In genomic region chr10:126041804-126042231, GRCh38 we compare ENCODE assay signal across 8 cellular contexts.
DNase-seq lines count a peak whose midpoint lies in the region; ATAC-seq and TF ChIP-seq lines count a peak whose summit lies in the region.

No MANE protein-coding gene starts in this region.

- CTCF ChIA-PET in naive thymus-derived CD4-positive, alpha-beta T cell (lab: Charles Lee) = no interaction called here

- peak; percentile 99 for ATAC-seq in GM21723 (IDR thresholded peaks at IDR 0.05; ENCODE audit: unreplicated experiment)
- peak; percentile 93 for ATAC-seq in naive thymus-derived CD4-positive, alpha-beta T cell

- H3K4me3 ChIP-seq in naive thymus-derived CD4-positive, alpha-beta T cell (ENCODE audit: low read length) = no peak overlapping the region

- peak overlapping the region in 9 of 10 donors; percentile 15 to 75 (median 39) for H3K4me3 Mint-ChIP-seq in naive thymus-derived CD4-positive, alpha-beta T cell

- H3K9me3 Mint-ChIP-seq in naive thymus-derived CD4-positive, alpha-beta T cell = peaks cover 0 to 3% (median 0%) of the 10 kb centered on the region in 11 donors

- H3K36me3 ChIP-seq in naive thymus-derived CD4-positive, alpha-beta T cell (ENCODE audit: control insufficient read depth in 2 of 3, insufficient read depth in 3 of 3, low read length in 3 of 3) = no peaks in the 10 kb centered on the region

- H3K4me1 Mint-ChIP-seq in naive thymus-derived CD4-positive, alpha-beta T cell = peaks cover 6 to 19% (median 12%) of the 10 kb centered on the region in 7 donors

- DNase-seq in GM03348 (ENCODE audit: low spot score) (peak; percentile 24), M059J (ENCODE audit: low read depth) (peak; percentile 72), erythroblast (lab: John Stamatoyannopoulos, UW) (peak; percentile 35 to 71), NCI-H187 treated with DMSO at 0.1 percent for 48 hours (lab: John Stamatoyannopoulos, UW) (no peak)
- peak; percentile 68 for DNase-seq in activated CD8-positive, alpha-beta memory T cell treated with anti-CD3 and anti-CD28 coated beads for 24 hours
- DNase-seq in naive thymus-derived CD4-positive, alpha-beta T cell = peak; percentile 6 to 70 (median 53)
- DNase-seq in stimulated activated CD8-positive, alpha-beta memory T cell treated with anti-CD3 and anti-CD28 coated beads, Interleukin-7, amount 100 ng/mL, for 4 hours (ENCODE audit: low read depth in 2 of 2) = peak; percentile 62 to 68

- no peak for TF ChIP-seq POLR2A in erythroblast (IDR thresholded peaks at IDR 0.05; ENCODE audit: low read length)

- H3K27me3 ChIP-seq in naive thymus-derived CD4-positive, alpha-beta T cell (ENCODE audit: control insufficient read depth in 2 of 2, insufficient read depth in 2 of 2, low read length in 2 of 2) = no peaks in the 10 kb centered on the region

- no peaks in the 10 kb centered on the region for H3K4me1 ChIP-seq in naive thymus-derived CD4-positive, alpha-beta T cell (ENCODE audit: control insufficient read depth in 2 of 2, insufficient read depth in 2 of 2, low read length in 2 of 2)

- no peaks in the 10 kb centered on the region for H3K36me3 Mint-ChIP-seq in naive thymus-derived CD4-positive, alpha-beta T cell

- POLR2A ChIA-PET in naive thymus-derived CD4-positive, alpha-beta T cell (lab: Charles Lee) = no interaction called here

- H3K9me3 ChIP-seq in naive thymus-derived CD4-positive, alpha-beta T cell (ENCODE audit: control insufficient read depth in 2 of 3, low read length in 3 of 3) = no peaks in the 10 kb centered on the region

- no peak overlapping the region for H3K27ac ChIP-seq in naive thymus-derived CD4-positive, alpha-beta T cell (ENCODE audit: low read depth, low read length)

- intact Hi-C loops in naive thymus-derived CD4-positive, alpha-beta T cell (cut with micrococcal nuclease) = no loop called here

- H3K27me3 Mint-ChIP-seq in naive thymus-derived CD4-positive, alpha-beta T cell = peaks cover 0 to 6% (median 0%) of the 10 kb centered on the region in 5 donors

- H3K27ac Mint-ChIP-seq in naive thymus-derived CD4-positive, alpha-beta T cell = peak overlapping the region in 7 of 9 donors; percentile 60 to 92 (median 78)
